ENCODE assay signal across 11 cellular contexts in genomic region chr2:197964720-197965119, GRCh38.
"Had no signal": no experiment of that assay in that cellular context is flagged by ENCODE, and none has a peak within 500 bp of the region (broad histone marks: within the 10 kb centered on the region; RNA-seq: fewer than 3 reads in every experiment).

No MANE protein-coding gene starts in this region.

- DNase-seq: GM23248, GOT3, H7, H9, HCEC 1CT, HFFc6 had no signal

- FAIRE-seq: H1, H54 had no signal

- H2AFZ ChIP-seq: GM23248, GM23338 had no signal

- ATAC-seq: GM23338, HCT116 had no signal

- H3K36me3 ChIP-seq: HAP-1 had no signal

- H3K4me2 ChIP-seq: GM23338 had no signal

- H3K9me3 ChIP-seq: HAP-1 had no signal

- H3K27ac ChIP-seq: GM23248 had no signal

- H3K9ac ChIP-seq: GM23248 had no signal

- H3K4me3 Mint-ChIP-seq: GM23338, H9, HFFc6 had no signal

- H3K4me1 Mint-ChIP-seq: GM23338, H9 had no signal

- H3K4me1 ChIP-seq: HAP-1 had no signal

- H3K27ac Mint-ChIP-seq: GM23338, H9, HFFc6 had no signal

- H3K9me3 Mint-ChIP-seq: GM23338 had no signal

- H3K4me3 ChIP-seq: GM23248, GM23338, HAP-1 had no signal
